Comparison of ENCODE assay signal across 1 cellular context in genomic region chr12:56077966-56078365, GRCh38. TPM values are rescaled to one million over a fixed set of nuclear protein-coding genes. Genes with fewer than 3 reads are reported as not detected.
"Had no signal": no experiment of that assay in that cellular context is flagged by ENCODE, and none has a peak within 500 bp of the region (broad histone marks: within the 10 kb centered on the region; RNA-seq: fewer than 3 reads in every experiment).

No MANE protein-coding gene starts in this region.

RNA-seq across cellular contexts. Expression of gene ERBB3, which starts 2.0 kb away (rescaled TPM):
- total RNA-seq: activated B cell treated with CpG ODN at 0.5 μM for 24 hours had no signal
